Comparison of ENCODE assay signal across 19 cellular contexts in the genomic region with DNA sequence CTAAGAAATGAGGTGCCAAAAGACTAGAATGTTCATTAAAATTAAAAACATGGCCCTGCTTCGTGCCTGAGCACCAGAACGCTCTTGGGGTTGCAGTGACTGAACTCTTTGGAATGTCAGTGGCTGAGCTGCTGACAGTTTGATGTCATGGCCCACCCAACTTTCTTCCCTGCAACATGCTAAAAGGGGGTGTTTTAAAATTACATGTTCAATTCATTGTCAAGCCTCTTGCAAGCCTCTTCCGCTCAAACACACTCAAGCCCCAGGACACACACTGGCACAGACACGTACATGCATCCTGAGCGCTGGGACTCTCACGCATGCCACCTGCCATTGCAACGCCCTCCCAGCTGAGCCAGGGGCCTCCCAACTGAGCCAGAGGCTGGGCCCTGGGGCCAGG. TPM values are rescaled to one million over a fixed set of nuclear protein-coding genes. Genes with fewer than 3 reads are reported as not detected.
DNase-seq lines count a peak whose midpoint lies in the region; ATAC-seq and TF ChIP-seq lines count a peak whose summit lies in the region.
"Had no signal": no experiment of that assay in that cellular context is flagged by ENCODE, and none has a peak within 500 bp of the region (broad histone marks: within the 10 kb centered on the region; RNA-seq: fewer than 3 reads in every experiment).

No MANE protein-coding gene starts in this region.

- no peak overlapping the region for H3K9ac ChIP-seq in GM23248

- peaks cover 72% of the 10 kb centered on the region for H3K27me3 ChIP-seq in GM23248 (replicated peaks; ENCODE audit: insufficient read depth)
- H3K27me3 ChIP-seq: adrenal gland, foreskin keratinocyte had no signal

- no peak overlapping the region for H2AFZ ChIP-seq in GM23248

- no peaks in the 10 kb centered on the region for H4K20me1 ChIP-seq in GM23248 (ENCODE audit: insufficient read depth)

- in situ Hi-C loops in GM23248 (cut with MboI) (no loop called here), astrocyte of the cerebellum (cut with HindIII; ENCODE audit: low sequenced_read_pairs) (no loop called here)

- no peak overlapping the region for H3K27ac ChIP-seq in GM23248
- H3K27ac ChIP-seq: A549, adrenal gland, foreskin keratinocyte, HL-60, RWPE1 had no signal

- DNase-seq in A172 (ENCODE audit: low spot score) = peak; percentile 39
- peak; percentile 86 for DNase-seq in GM23248
- peak; percentile 11 for DNase-seq in astrocyte of the cerebellum (ENCODE audit: low read depth)
- peak; percentile 86 for DNase-seq in glomerular visceral epithelial cell (ENCODE audit: extremely low spot score)
- DNase-seq in C1 segment of cervical spinal cord (lab: John Stamatoyannopoulos, UW) = no peak
- no peak for DNase-seq in stimulated activated CD4-positive, alpha-beta T cell treated with anti-CD3 and anti-CD28 coated beads, Interleukin-15, amount 100 ng/mL, for 24 hours
- DNase-seq in mucosa of gallbladder (ENCODE audit: low spot score) = no peak
- DNase-seq: activated CD4-positive, alpha-beta T cell treated with anti-CD3 and anti-CD28 coated beads for 1 hour; adrenal gland; cortex of kidney; DMS153; mesendoderm; occipital lobe had no signal

- no peak for ATAC-seq in GM21737 (IDR thresholded peaks at IDR 0.05; ENCODE audit: unreplicated experiment)
- ATAC-seq: A549, foreskin keratinocyte had no signal

- peak overlapping the region; percentile 17 for H3K4me2 ChIP-seq in GM23248 (ENCODE audit: unreplicated experiment)
- H3K4me2 ChIP-seq: A549 had no signal

- no peaks in the 10 kb centered on the region for H3K79me2 ChIP-seq in GM23248 (ENCODE audit: insufficient read depth)

- no peak overlapping the region for H3K4me3 ChIP-seq in GM23248
- no peak overlapping the region for H3K4me3 ChIP-seq in astrocyte of the cerebellum (ENCODE audit: low read depth, low read length)
- H3K4me3 ChIP-seq: A549, adrenal gland had no signal

- H3K36me3 ChIP-seq in GM23248 (ENCODE audit: low read depth) = no peaks in the 10 kb centered on the region
- H3K36me3 ChIP-seq: adrenal gland had no signal

- WGBS in GM23248 (ENCODE audit: low coverage in 1 of 2, low lambda C conversion rate in 2 of 2, missing lambda C conversion rate in 2 of 2), 2 experiments = 2 to 4% methylated on average over 7 of the region's 7 CpGs

- peaks cover 14% of the 10 kb centered on the region for H3K4me1 ChIP-seq in GM23248 (ENCODE audit: insufficient read depth)
- H3K4me1 ChIP-seq: A549, adrenal gland, foreskin keratinocyte had no signal

- no peaks in the 10 kb centered on the region for H3K9me3 ChIP-seq in GM23248 (ENCODE audit: low read depth)

- peaks cover 15% of the 10 kb centered on the region for H3F3A ChIP-seq in GM23248 (ENCODE audit: insufficient read depth)

- no peak for TF ChIP-seq CTCF in astrocyte of the cerebellum (IDR thresholded peaks at IDR 0.05; ENCODE audit: low read depth, low read length, missing control alignments)

- H3K9me2 ChIP-seq in GM23248 (ENCODE audit: insufficient read depth) = no peaks in the 10 kb centered on the region

RNA-seq across cellular contexts. Expression of a gene that starts 12.6 kb away (rescaled TPM):
- not detected in 2 replicates for total RNA-seq in A172 (2014; rRNA removed; shearing (Covaris generic))
- not detected in 2 replicates for total RNA-seq in GM23248 (2014; rRNA removed; shearing (Covaris generic))
- not detected in 2 replicates for polyA plus RNA-seq in GM23248 (2016; fragmentation: Nextera tagmentation; extraction: Ambion mirVana)
- 0.17 TPM for total RNA-seq in mucosa of gallbladder
- total RNA-seq: foreskin keratinocyte, LHCN-M2 had no signal
- polyA plus RNA-seq: foreskin keratinocyte had no signal

RNA-seq across cellular contexts. Expression of a gene that starts 44.1 kb away (rescaled TPM):
- 0.17 TPM in 1 of 2 replicates, not detected in the other for total RNA-seq in A172 (2014; rRNA removed; shearing (Covaris generic))
- total RNA-seq in GM23248 (2014; rRNA removed; shearing (Covaris generic)) = not detected in 2 replicates
- not detected in 2 replicates for polyA plus RNA-seq in GM23248 (2016; fragmentation: Nextera tagmentation; extraction: Ambion mirVana)
- total RNA-seq in mucosa of gallbladder = 0.69 TPM
- total RNA-seq: LHCN-M2 had no signal

Comparison
In these comparisons a context has a peak if more than half of its experiments do, and no peak if none do; other contexts are left out.
1. DNase-seq: peak in A172 (single experiment), GM23248 (single experiment), astrocyte of the cerebellum (single experiment) and glomerular visceral epithelial cell (single experiment); none in C1 segment of cervical spinal cord (0 of 14), stimulated activated CD4-positive, alpha-beta T cell treated with anti-CD3 and anti-CD28 coated beads, Interleukin-15, amount 100 ng/mL, for 24 hours (single experiment) and mucosa of gallbladder (single experiment).